Comparison of ENCODE assay signal across 9 cellular contexts in the genomic region with DNA sequence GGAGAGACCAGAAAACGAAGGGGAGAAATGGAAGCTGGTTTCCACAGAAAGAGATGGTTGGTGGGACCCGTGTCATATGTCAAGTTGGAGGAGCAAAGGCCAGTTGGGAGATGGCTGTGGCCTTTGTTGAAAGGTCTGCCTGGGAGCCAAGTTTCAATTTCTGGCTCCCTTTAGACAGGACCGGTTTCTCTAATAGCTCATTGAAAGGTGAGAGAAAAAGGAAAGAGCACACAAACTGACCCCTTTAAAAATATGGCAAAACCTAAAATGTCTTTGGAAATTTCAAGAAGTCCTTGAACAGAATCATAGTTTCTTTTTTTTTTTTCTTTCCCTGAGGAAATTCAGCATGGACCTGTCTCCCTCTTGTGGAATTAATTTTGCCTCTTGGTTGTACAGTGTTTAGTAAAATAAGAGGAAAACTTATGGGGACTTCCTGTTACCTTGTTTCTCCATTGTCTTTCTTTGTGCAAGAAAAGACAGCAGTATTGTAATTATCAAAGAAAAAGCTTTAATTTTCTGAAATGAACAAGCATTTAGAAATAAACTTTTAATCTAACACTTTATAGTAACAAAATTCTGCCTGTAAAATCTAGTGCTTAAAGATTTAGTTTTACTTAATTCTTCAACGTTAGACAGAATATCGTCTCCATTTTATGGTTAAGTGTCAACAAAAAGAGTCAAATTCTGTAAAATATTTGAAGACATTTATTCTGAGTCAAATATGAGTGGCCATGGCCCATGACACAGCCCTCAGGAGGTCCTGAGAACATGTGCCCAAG.
DNase-seq lines count a peak whose midpoint lies in the region; ATAC-seq, FAIRE-seq and TF ChIP-seq lines count a peak whose summit lies in the region.
"Had no signal": no experiment of that assay in that cellular context is flagged by ENCODE, and none has a peak within 500 bp of the region (broad histone marks: within the 10 kb centered on the region; RNA-seq: fewer than 3 reads in every experiment).

No MANE protein-coding gene starts in this region.

- H3K9me3 ChIP-seq in WERI-Rb-1 (ENCODE audit: severe bottlenecking): no peaks in the 10 kb centered on the region
- H3K9me3 ChIP-seq in right cardiac atrium (ENCODE audit: control insufficient read depth, low read length): no peaks in the 10 kb centered on the region

- ATAC-seq in right cardiac atrium (peak; percentile 59 to 65), HG02678 (IDR thresholded peaks at IDR 0.05; ENCODE audit: unreplicated experiment) (no peak)

- intact Hi-C loops in right cardiac atrium (cut with DNase I): loop anchor here (5.0 to 10.0 kb wide), 5 partner anchors 269 to 449 kb away; no protein-coding TSS in a partner anchor

- H3K27me3 ChIP-seq in WERI-Rb-1 (ENCODE audit: insufficient read depth, low read depth, severe bottlenecking) (no peaks in the 10 kb centered on the region), right cardiac atrium (ENCODE audit: control insufficient read depth, insufficient read depth) (no peaks in the 10 kb centered on the region)

- WGBS in right cardiac atrium: 51% methylated on average over 5 of the region's 5 CpGs

- no peak for TF ChIP-seq POLR2A in GM12891 (IDR thresholded peaks at IDR 0.05; ENCODE audit: low read depth, low read length)

- no peaks in the 10 kb centered on the region for H3K36me3 ChIP-seq in WERI-Rb-1

- H3K4me1 ChIP-seq in right cardiac atrium (ENCODE audit: control insufficient read depth, insufficient read depth, low read length): no peaks in the 10 kb centered on the region

- DNase-seq in DMS 273 (lab: John Stamatoyannopoulos, UW; ENCODE audit: unreplicated experiment) (peak; percentile 47), DMS 273 treated with DMSO at 0.1 percent for 48 hours (lab: John Stamatoyannopoulos, UW) (no peak), WERI-Rb-1 (no peak), right cardiac atrium (no peak), superior temporal gyrus (ENCODE audit: extremely low spot score) (peak; percentile 70), caudate nucleus (lab: John Stamatoyannopoulos, UW) (no peak), GM12891 (ENCODE audit: insufficient read length, low spot score) (no peak)
- DNase-seq: NCI-H2081 treated with DMSO at 0.1 percent for 48 hours had no signal

- no peak overlapping the region for H3K27ac ChIP-seq in WERI-Rb-1
- H3K27ac ChIP-seq in right cardiac atrium (ENCODE audit: low read length): no peak overlapping the region
- no peak overlapping the region for H3K27ac ChIP-seq in caudate nucleus (ENCODE audit: low read depth, low read length)

- no peak overlapping the region for H3K4me3 ChIP-seq in WERI-Rb-1 (ENCODE audit: low read depth, low read length)
- no peak overlapping the region for H3K4me3 ChIP-seq in right cardiac atrium (ENCODE audit: low read length)

- TF ChIP-seq CTCF in WERI-Rb-1 (IDR thresholded peaks at IDR 0.05; ENCODE audit: low read depth, low read length): 0 out of 2 replicates have a peak, but pooled peaks have one; percentile 4

- no peak for FAIRE-seq in GM12891 (lab: Jason Lieb, UNC)

TF ChIP-seq in GM12891, 5 proteins besides CTCF, POLR2A, EP300 and RAD21:
- TF ChIP-seq TAF1 (IDR thresholded peaks at IDR 0.05; ENCODE audit: low read depth, low read length) (no peak), SPI1 (IDR thresholded peaks at IDR 0.05; ENCODE audit: low read depth, low read length) (no peak), PAX5 (IDR thresholded peaks at IDR 0.05; ENCODE audit: insufficient read depth, low read length, severe bottlenecking) (no peak), POLR2AphosphoS5 (IDR thresholded peaks at IDR 0.05; ENCODE audit: low read depth, low read length) (no peak), POU2F2 (IDR thresholded peaks at IDR 0.05; ENCODE audit: low read depth, low read length) (no peak)

Comparison
In these comparisons a context has a peak if more than half of its experiments do, and no peak if none do; other contexts are left out.
1. DNase-seq: peak in DMS 273 (single experiment) and superior temporal gyrus (single experiment); none in DMS 273 treated with DMSO at 0.1 percent for 48 hours (single experiment), WERI-Rb-1 (single experiment), right cardiac atrium (0 of 3), caudate nucleus (0 of 61) and GM12891 (single experiment).